In genomic region chr11:118437046-118437735, GRCh38 we compare ENCODE assay signal across 1 cellular context.
TF ChIP-seq lines count a peak whose summit lies in the region.

No MANE protein-coding gene starts in this region.

TF ChIP-seq in K562, 482 proteins besides CTCF, POLR2A, EP300 and RAD21 (continues in another document):
- TF ChIP-seq TFE3 (CRISPR knock-in tag; IDR thresholded peaks at IDR 0.05), result no peak
- peak; percentile 15 to 41; a peak in 1 of 4 replicates for TF ChIP-seq SIN3A (IDR thresholded peaks at IDR 0.05; ENCODE audit: borderline replicate concordance in 2 of 2, control insufficient read depth in 1 of 2, low read depth in 2 of 2, low read length in 2 of 2)
- no peak for TF ChIP-seq ZNF184 (CRISPR knock-in tag; IDR thresholded peaks at IDR 0.05)
- no peak for TF ChIP-seq ZNF274 (IDR thresholded peaks at IDR 0.05; ENCODE audit: borderline replicate concordance, low read depth, low read length)
- TF ChIP-seq ELK3 (CRISPR knock-in tag; IDR thresholded peaks at IDR 0.05), result no peak
- no peak for TF ChIP-seq BRD4 (IDR thresholded peaks at IDR 0.05)
- no peak for TF ChIP-seq ETS2 (tag; IDR thresholded peaks at IDR 0.05; ENCODE audit: borderline replicate concordance, poor library complexity, severe bottlenecking)
- peak; percentile 65 for TF ChIP-seq EP400 (IDR thresholded peaks at IDR 0.05)
- TF ChIP-seq YY1 (IDR thresholded peaks at IDR 0.05; ENCODE audit: borderline replicate concordance in 1 of 3, control insufficient read depth in 1 of 3, extremely low read depth in 1 of 3, insufficient read depth in 3 of 3, insufficient read length in 1 of 3, insufficient replicate concordance in 2 of 3, low read depth in 1 of 3, low read length in 2 of 3), result peak in 1 of 3 experiments; percentile 13
- TF ChIP-seq CBFB (CRISPR knock-in tag; IDR thresholded peaks at IDR 0.05), result no peak
- peak in 1 of 2 experiments; percentile 70; a peak in 2 of 4 replicates for TF ChIP-seq ARNT (IDR thresholded peaks at IDR 0.05)
- peak; percentile 4; the same call in 1 of the 2 replicates for TF ChIP-seq FOXJ2 (tag; IDR thresholded peaks at IDR 0.05)
- no peak for TF ChIP-seq BRF1 (IDR thresholded peaks at IDR 0.05; ENCODE audit: borderline replicate concordance, extremely low read depth, insufficient read length)
- TF ChIP-seq MIER1 (IDR thresholded peaks at IDR 0.05; ENCODE audit: low read depth), result no peak
- TF ChIP-seq ZNF551 (CRISPR knock-in tag; IDR thresholded peaks at IDR 0.05), result no peak
- TF ChIP-seq CHCHD3 (CRISPR knock-in tag; IDR thresholded peaks at IDR 0.05), result no peak
- TF ChIP-seq CBFA2T3 (IDR thresholded peaks at IDR 0.05), result peak; percentile 92
- TF ChIP-seq KDM1A (IDR thresholded peaks at IDR 0.05), result peak; percentile 53 to 64
- no peak for TF ChIP-seq POU5F1 (IDR thresholded peaks at IDR 0.05; ENCODE audit: borderline replicate concordance, low read depth, low read length, partially characterized antibody)
- TF ChIP-seq TCF3 (CRISPR knock-in tag; IDR thresholded peaks at IDR 0.05), result peak; percentile 80
- TF ChIP-seq LEF1 (IDR thresholded peaks at IDR 0.05), result no peak
- no peak for TF ChIP-seq HIVEP1 (CRISPR knock-in tag; IDR thresholded peaks at IDR 0.05)
- TF ChIP-seq ZNF655 (CRISPR knock-in tag; IDR thresholded peaks at IDR 0.05), result no peak
- TF ChIP-seq FOXK2 (conservative IDR thresholded peaks at IDR 0.05 in 1 of 2, IDR thresholded peaks at IDR 0.05 in 1 of 2; ENCODE audit: low read depth in 2 of 2), result no peak
- peak; percentile 79; the same call in 1 of the 2 replicates for TF ChIP-seq KLF16 (IDR thresholded peaks at IDR 0.05)
- TF ChIP-seq ZNF609 (CRISPR knock-in tag; IDR thresholded peaks at IDR 0.05; ENCODE audit: borderline replicate concordance), result no peak
- TF ChIP-seq SIRT6 (IDR thresholded peaks at IDR 0.05; ENCODE audit: low read depth, low read length), result no peak
- no peak for TF ChIP-seq RFX7 (CRISPR knock-in tag; IDR thresholded peaks at IDR 0.05)
- peak; percentile 81 for TF ChIP-seq VEZF1 (CRISPR knock-in tag; IDR thresholded peaks at IDR 0.05)
- TF ChIP-seq BMI1 (IDR thresholded peaks at IDR 0.05; ENCODE audit: low read length), result no peak
- TF ChIP-seq AFF4 (CRISPR knock-in tag; IDR thresholded peaks at IDR 0.05), result no peak
- no peak for TF ChIP-seq ZNF282 (CRISPR knock-in tag; IDR thresholded peaks at IDR 0.05)
- no peak; a peak in 2 of 4 replicates for TF ChIP-seq RCOR1 (IDR thresholded peaks at IDR 0.05; ENCODE audit: borderline replicate concordance in 1 of 2, low read depth in 2 of 2, low read length in 2 of 2)
- TF ChIP-seq RHOXF2B (CRISPR knock-in tag; conservative IDR thresholded peaks at IDR 0.05), result no peak
- no peak for TF ChIP-seq TFAM (CRISPR knock-in tag; conservative IDR thresholded peaks at IDR 0.05)
- TF ChIP-seq BRD9 (IDR thresholded peaks at IDR 0.05; ENCODE audit: low read depth, partially characterized antibody), result no peak
- TF ChIP-seq PHF8 (IDR thresholded peaks at IDR 0.05; ENCODE audit: borderline replicate concordance, low read length), result no peak
- TF ChIP-seq PHB2 (IDR thresholded peaks at IDR 0.05; ENCODE audit: low read depth), result peak; percentile 59; the same call in 1 of the 2 replicates
- TF ChIP-seq ZNF280A (IDR thresholded peaks at IDR 0.05; ENCODE audit: low read depth, partially characterized antibody), result no peak
- no peak for TF ChIP-seq CTCFL (IDR thresholded peaks at IDR 0.05; ENCODE audit: borderline replicate concordance, insufficient read depth, low read depth, low read length, poor library complexity, severe bottlenecking)
- TF ChIP-seq WHSC1 (IDR thresholded peaks at IDR 0.05; ENCODE audit: low read length), result no peak
- TF ChIP-seq ZC3H4 (CRISPR knock-in tag; IDR thresholded peaks at IDR 0.05; ENCODE audit: borderline replicate concordance), result no peak
- no peak for TF ChIP-seq CREB3L1 (IDR thresholded peaks at IDR 0.05; ENCODE audit: borderline replicate concordance, low read depth)
